In the genomic region with DNA sequence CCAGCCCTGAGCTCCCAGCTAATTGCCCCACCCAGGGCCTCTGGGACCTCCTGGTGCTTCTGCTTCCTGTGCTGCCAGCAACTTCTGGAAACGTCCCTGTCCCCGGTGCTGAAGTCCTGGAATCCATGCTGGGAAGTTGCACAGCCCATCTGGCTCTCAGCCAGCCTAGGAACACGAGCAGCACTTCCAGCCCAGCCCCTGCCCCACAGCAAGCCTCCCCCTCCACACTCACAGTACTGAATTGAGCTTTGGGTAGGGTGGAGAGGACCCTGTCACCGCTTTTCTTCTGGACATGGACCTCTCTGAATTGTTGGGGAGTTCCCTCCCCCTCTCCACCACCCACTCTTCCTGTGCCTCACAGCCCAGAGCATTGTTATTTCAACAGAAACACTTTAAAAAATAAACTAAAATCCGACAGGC, we compare ENCODE assay signal across 2 cellular contexts.
TF ChIP-seq lines count a peak whose summit lies in the region.

No MANE protein-coding gene starts in this region.

TF ChIP-seq in Ishikawa, 13 proteins besides CTCF, POLR2A, EP300 and RAD21:
- TF ChIP-seq TCF12 (IDR thresholded peaks at IDR 0.05; ENCODE audit: low read depth) (peak; percentile 61; the same call in 1 of the 2 replicates), CEBPB (IDR thresholded peaks at IDR 0.05) (0 out of 2 replicates have a peak, but pooled peaks have one; percentile 40), TEAD4 (IDR thresholded peaks at IDR 0.05) (peak; percentile 52; the same call in 1 of the 2 replicates), NFIC (IDR thresholded peaks at IDR 0.05) (peak; percentile 90)
- TF ChIP-seq, protein P1, sequence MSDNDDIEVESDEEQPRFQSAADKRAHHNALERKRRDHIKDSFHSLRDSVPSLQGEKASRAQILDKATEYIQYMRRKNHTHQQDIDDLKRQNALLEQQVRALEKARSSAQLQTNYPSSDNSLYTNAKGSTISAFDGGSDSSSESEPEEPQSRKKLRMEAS (IDR thresholded peaks at IDR 0.05) = peak; percentile 51; the same call in 1 of the 2 replicates
- TF ChIP-seq, protein P2, sequence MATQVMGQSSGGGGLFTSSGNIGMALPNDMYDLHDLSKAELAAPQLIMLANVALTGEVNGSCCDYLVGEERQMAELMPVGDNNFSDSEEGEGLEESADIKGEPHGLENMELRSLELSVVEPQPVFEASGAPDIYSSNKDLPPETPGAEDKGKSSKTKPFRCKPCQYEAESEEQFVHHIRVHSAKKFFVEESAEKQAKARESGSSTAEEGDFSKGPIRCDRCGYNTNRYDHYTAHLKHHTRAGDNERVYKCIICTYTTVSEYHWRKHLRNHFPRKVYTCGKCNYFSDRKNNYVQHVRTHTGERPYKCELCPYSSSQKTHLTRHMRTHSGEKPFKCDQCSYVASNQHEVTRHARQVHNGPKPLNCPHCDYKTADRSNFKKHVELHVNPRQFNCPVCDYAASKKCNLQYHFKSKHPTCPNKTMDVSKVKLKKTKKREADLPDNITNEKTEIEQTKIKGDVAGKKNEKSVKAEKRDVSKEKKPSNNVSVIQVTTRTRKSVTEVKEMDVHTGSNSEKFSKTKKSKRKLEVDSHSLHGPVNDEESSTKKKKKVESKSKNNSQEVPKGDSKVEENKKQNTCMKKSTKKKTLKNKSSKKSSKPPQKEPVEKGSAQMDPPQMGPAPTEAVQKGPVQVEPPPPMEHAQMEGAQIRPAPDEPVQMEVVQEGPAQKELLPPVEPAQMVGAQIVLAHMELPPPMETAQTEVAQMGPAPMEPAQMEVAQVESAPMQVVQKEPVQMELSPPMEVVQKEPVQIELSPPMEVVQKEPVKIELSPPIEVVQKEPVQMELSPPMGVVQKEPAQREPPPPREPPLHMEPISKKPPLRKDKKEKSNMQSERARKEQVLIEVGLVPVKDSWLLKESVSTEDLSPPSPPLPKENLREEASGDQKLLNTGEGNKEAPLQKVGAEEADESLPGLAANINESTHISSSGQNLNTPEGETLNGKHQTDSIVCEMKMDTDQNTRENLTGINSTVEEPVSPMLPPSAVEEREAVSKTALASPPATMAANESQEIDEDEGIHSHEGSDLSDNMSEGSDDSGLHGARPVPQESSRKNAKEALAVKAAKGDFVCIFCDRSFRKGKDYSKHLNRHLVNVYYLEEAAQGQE (IDR thresholded peaks at IDR 0.05; ENCODE audit: low read depth) = peak; percentile 82

TF ChIP-seq in WTC11, 78 proteins besides CTCF, POLR2A, EP300 and RAD21:
- TF ChIP-seq, protein P3, sequence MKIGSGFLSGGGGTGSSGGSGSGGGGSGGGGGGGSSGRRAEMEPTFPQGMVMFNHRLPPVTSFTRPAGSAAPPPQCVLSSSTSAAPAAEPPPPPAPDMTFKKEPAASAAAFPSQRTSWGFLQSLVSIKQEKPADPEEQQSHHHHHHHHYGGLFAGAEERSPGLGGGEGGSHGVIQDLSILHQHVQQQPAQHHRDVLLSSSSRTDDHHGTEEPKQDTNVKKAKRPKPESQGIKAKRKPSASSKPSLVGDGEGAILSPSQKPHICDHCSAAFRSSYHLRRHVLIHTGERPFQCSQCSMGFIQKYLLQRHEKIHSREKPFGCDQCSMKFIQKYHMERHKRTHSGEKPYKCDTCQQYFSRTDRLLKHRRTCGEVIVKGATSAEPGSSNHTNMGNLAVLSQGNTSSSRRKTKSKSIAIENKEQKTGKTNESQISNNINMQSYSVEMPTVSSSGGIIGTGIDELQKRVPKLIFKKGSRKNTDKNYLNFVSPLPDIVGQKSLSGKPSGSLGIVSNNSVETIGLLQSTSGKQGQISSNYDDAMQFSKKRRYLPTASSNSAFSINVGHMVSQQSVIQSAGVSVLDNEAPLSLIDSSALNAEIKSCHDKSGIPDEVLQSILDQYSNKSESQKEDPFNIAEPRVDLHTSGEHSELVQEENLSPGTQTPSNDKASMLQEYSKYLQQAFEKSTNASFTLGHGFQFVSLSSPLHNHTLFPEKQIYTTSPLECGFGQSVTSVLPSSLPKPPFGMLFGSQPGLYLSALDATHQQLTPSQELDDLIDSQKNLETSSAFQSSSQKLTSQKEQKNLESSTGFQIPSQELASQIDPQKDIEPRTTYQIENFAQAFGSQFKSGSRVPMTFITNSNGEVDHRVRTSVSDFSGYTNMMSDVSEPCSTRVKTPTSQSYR (CRISPR knock-in tag; IDR thresholded peaks at IDR 0.05) = 0 out of 2 replicates have a peak, but pooled peaks have one; percentile 50
- 0 out of 2 replicates have a peak, but pooled peaks have one; percentile 28 for TF ChIP-seq ZBTB21 (CRISPR knock-in tag; IDR thresholded peaks at IDR 0.05; ENCODE audit: borderline replicate concordance)
- TF ChIP-seq SMAD3 (CRISPR knock-in tag; IDR thresholded peaks at IDR 0.05; ENCODE audit: borderline replicate concordance) = peak; percentile 24; the same call in 1 of the 2 replicates
- TF ChIP-seq TEAD1 (CRISPR knock-in tag; IDR thresholded peaks at IDR 0.05) = peak; percentile 65
- TF ChIP-seq, protein P4, sequence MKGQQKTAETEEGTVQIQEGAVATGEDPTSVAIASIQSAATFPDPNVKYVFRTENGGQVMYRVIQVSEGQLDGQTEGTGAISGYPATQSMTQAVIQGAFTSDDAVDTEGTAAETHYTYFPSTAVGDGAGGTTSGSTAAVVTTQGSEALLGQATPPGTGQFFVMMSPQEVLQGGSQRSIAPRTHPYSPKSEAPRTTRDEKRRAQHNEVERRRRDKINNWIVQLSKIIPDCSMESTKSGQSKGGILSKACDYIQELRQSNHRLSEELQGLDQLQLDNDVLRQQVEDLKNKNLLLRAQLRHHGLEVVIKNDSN (CRISPR knock-in tag; IDR thresholded peaks at IDR 0.05) = peak; percentile 31; the same call in 1 of the 2 replicates
- peak; percentile 56; the same call in 1 of the 2 replicates for TF ChIP-seq JUN (CRISPR knock-in tag; IDR thresholded peaks at IDR 0.05)
- 0 out of 2 replicates have a peak, but pooled peaks have one; percentile 33 for TF ChIP-seq TCF7 (CRISPR knock-in tag; IDR thresholded peaks at IDR 0.05; ENCODE audit: low read depth)
- TF ChIP-seq, protein P5, sequence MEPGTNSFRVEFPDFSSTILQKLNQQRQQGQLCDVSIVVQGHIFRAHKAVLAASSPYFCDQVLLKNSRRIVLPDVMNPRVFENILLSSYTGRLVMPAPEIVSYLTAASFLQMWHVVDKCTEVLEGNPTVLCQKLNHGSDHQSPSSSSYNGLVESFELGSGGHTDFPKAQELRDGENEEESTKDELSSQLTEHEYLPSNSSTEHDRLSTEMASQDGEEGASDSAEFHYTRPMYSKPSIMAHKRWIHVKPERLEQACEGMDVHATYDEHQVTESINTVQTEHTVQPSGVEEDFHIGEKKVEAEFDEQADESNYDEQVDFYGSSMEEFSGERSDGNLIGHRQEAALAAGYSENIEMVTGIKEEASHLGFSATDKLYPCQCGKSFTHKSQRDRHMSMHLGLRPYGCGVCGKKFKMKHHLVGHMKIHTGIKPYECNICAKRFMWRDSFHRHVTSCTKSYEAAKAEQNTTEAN (CRISPR knock-in tag; IDR thresholded peaks at IDR 0.05) = 0 out of 2 replicates have a peak, but pooled peaks have one; percentile 45
- TF ChIP-seq CREM (CRISPR knock-in tag; IDR thresholded peaks at IDR 0.05) = peak; percentile 33; the same call in 1 of the 2 replicates
- TF ChIP-seq, protein P6, sequence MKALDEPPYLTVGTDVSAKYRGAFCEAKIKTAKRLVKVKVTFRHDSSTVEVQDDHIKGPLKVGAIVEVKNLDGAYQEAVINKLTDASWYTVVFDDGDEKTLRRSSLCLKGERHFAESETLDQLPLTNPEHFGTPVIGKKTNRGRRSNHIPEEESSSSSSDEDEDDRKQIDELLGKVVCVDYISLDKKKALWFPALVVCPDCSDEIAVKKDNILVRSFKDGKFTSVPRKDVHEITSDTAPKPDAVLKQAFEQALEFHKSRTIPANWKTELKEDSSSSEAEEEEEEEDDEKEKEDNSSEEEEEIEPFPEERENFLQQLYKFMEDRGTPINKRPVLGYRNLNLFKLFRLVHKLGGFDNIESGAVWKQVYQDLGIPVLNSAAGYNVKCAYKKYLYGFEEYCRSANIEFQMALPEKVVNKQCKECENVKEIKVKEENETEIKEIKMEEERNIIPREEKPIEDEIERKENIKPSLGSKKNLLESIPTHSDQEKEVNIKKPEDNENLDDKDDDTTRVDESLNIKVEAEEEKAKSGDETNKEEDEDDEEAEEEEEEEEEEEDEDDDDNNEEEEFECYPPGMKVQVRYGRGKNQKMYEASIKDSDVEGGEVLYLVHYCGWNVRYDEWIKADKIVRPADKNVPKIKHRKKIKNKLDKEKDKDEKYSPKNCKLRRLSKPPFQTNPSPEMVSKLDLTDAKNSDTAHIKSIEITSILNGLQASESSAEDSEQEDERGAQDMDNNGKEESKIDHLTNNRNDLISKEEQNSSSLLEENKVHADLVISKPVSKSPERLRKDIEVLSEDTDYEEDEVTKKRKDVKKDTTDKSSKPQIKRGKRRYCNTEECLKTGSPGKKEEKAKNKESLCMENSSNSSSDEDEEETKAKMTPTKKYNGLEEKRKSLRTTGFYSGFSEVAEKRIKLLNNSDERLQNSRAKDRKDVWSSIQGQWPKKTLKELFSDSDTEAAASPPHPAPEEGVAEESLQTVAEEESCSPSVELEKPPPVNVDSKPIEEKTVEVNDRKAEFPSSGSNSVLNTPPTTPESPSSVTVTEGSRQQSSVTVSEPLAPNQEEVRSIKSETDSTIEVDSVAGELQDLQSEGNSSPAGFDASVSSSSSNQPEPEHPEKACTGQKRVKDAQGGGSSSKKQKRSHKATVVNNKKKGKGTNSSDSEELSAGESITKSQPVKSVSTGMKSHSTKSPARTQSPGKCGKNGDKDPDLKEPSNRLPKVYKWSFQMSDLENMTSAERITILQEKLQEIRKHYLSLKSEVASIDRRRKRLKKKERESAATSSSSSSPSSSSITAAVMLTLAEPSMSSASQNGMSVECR (CRISPR knock-in tag; IDR thresholded peaks at IDR 0.05; ENCODE audit: borderline replicate concordance) = peak; percentile 90; the same call in 1 of the 2 replicates
- TF ChIP-seq, protein P1 (CRISPR knock-in tag; IDR thresholded peaks at IDR 0.05) = peak; percentile 38; the same call in 1 of the 2 replicates
- peak; percentile 33; the same call in 1 of the 2 replicates for TF ChIP-seq FOXK1 (CRISPR knock-in tag; IDR thresholded peaks at IDR 0.05)
- TF ChIP-seq FOXP1 (CRISPR knock-in tag; IDR thresholded peaks at IDR 0.05; ENCODE audit: borderline replicate concordance) = peak; percentile 88
- TF ChIP-seq, protein P7, sequence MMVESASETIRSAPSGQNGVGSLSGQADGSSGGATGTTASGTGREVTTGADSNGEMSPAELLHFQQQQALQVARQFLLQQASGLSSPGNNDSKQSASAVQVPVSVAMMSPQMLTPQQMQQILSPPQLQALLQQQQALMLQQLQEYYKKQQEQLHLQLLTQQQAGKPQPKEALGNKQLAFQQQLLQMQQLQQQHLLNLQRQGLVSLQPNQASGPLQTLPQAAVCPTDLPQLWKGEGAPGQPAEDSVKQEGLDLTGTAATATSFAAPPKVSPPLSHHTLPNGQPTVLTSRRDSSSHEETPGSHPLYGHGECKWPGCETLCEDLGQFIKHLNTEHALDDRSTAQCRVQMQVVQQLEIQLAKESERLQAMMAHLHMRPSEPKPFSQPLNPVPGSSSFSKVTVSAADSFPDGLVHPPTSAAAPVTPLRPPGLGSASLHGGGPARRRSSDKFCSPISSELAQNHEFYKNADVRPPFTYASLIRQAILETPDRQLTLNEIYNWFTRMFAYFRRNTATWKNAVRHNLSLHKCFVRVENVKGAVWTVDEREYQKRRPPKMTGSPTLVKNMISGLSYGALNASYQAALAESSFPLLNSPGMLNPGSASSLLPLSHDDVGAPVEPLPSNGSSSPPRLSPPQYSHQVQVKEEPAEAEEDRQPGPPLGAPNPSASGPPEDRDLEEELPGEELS (CRISPR knock-in tag; IDR thresholded peaks at IDR 0.05) = peak; percentile 77
- peak; percentile 79 for TF ChIP-seq TEAD4 (CRISPR knock-in tag; IDR thresholded peaks at IDR 0.05)
- TF ChIP-seq ZNF423 (CRISPR knock-in tag; IDR thresholded peaks at IDR 0.05) = peak; percentile 82
